ENCODE assay signal across 11 cellular contexts in the genomic region with DNA sequence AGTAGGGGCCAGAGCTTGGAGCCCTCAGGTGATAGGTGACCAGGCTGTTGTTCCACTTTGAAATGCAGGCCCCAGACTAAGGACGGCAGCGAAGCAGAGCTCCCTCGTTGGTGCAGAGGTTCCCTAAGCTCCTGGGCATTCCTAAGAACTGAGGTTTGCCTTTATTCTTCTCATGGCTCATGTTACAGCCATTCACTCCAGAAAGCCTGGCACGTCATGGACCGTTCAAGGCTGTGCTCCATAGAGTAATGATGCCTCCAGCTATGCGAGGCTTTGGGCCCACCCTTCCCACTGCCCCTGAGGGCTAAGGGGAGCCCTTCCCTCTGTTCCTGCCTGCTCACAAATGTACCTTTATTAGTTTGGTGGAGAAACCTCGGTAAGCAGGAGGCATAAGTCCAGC. TPM values are rescaled to one million over a fixed set of nuclear protein-coding genes. Genes with fewer than 3 reads are reported as not detected.
"Had no signal": no experiment of that assay in that cellular context is flagged by ENCODE, and none has a peak within 500 bp of the region (broad histone marks: within the 10 kb centered on the region; RNA-seq: fewer than 3 reads in every experiment).

No MANE protein-coding gene starts in this region.

RNA-seq across cellular contexts. Expression of gene FCGR2B, which starts 10.5 kb away (rescaled TPM):
- total RNA-seq: kidney epithelial cell, lung microvascular endothelial cell, pulmonary artery endothelial cell, renal cortical epithelial cell had no signal

RNA-seq across cellular contexts. Expression of gene FCRLA, which starts 33.6 kb away (rescaled TPM):
- total RNA-seq: left lobe of liver, left ventricle myocardium superior, lung microvascular endothelial cell, progenitor cell of endocrine pancreas, pulmonary artery endothelial cell, renal cortical epithelial cell, testis, thyroid gland, vagina had no signal
- polyA plus RNA-seq: urinary bladder had no signal

RNA-seq across cellular contexts. Expression of gene FCGR3B, which starts 42.4 kb away (rescaled TPM):
- total RNA-seq: kidney epithelial cell, lung microvascular endothelial cell, progenitor cell of endocrine pancreas, pulmonary artery endothelial cell, renal cortical epithelial cell had no signal

RNA-seq across cellular contexts. Expression of gene FCRLB, which starts 47.9 kb away (rescaled TPM):
- total RNA-seq: vagina had no signal
